In the genomic region with DNA sequence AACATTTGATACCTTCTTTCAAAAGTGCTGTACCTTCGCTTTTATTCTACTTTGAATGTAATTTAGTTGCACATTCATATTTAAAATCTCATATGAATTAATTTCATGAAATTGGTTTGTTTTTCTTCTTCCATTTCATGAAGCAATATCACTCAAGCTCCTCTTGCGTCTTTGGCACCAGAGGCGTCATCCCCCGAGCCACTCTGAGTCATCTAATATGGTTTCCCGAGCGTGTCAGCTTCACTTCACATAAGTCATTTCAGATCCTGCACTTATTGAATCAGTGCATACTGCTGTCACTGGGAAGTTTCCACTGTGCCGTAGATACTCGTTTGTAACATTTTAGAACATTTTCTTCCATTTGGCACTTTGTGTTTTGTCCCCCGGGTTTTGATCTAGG, we compare ENCODE assay signal across 2 cellular contexts.
TF ChIP-seq lines count a peak whose summit lies in the region.

No MANE protein-coding gene starts in this region.

TF ChIP-seq in K562, 482 proteins besides CTCF, POLR2A, EP300 and RAD21 (continued from another document):
- TF ChIP-seq, protein P1, sequence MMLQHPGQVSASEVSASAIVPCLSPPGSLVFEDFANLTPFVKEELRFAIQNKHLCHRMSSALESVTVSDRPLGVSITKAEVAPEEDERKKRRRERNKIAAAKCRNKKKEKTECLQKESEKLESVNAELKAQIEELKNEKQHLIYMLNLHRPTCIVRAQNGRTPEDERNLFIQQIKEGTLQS (IDR thresholded peaks at IDR 0.05) = peak; percentile 43
- TF ChIP-seq, protein P1 (CRISPR knock-in tag; conservative IDR thresholded peaks at IDR 0.05) = no peak
- TF ChIP-seq JUND (IDR thresholded peaks at IDR 0.05; ENCODE audit: borderline replicate concordance, low read depth, low read length) = peak; percentile 38; the same call in 1 of the 2 replicates
- TF ChIP-seq JUND (tag; IDR thresholded peaks at IDR 0.05; ENCODE audit: borderline replicate concordance, low read depth, low read length) = 0 out of 3 replicates have a peak, but pooled peaks have one; percentile 19
- TF ChIP-seq FOSL1 (tag; conservative IDR thresholded peaks at IDR 0.05) = peak; percentile 47
- TF ChIP-seq MEIS2 (IDR thresholded peaks at IDR 0.05; ENCODE audit: partially characterized antibody) = peak; percentile 32

TF ChIP-seq in HEK293T, 16 proteins besides CTCF, POLR2A, EP300 and RAD21 (continued from another document):
- TF ChIP-seq, protein P2, sequence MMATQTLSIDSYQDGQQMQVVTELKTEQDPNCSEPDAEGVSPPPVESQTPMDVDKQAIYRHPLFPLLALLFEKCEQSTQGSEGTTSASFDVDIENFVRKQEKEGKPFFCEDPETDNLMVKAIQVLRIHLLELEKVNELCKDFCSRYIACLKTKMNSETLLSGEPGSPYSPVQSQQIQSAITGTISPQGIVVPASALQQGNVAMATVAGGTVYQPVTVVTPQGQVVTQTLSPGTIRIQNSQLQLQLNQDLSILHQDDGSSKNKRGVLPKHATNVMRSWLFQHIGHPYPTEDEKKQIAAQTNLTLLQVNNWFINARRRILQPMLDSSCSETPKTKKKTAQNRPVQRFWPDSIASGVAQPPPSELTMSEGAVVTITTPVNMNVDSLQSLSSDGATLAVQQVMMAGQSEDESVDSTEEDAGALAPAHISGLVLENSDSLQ (IDR thresholded peaks at IDR 0.05) = no peak
- TF ChIP-seq BHLHE40 (IDR thresholded peaks at IDR 0.05; ENCODE audit: borderline replicate concordance) = no peak
